Comparison of ENCODE assay signal across 10 cellular contexts in the genomic region with DNA sequence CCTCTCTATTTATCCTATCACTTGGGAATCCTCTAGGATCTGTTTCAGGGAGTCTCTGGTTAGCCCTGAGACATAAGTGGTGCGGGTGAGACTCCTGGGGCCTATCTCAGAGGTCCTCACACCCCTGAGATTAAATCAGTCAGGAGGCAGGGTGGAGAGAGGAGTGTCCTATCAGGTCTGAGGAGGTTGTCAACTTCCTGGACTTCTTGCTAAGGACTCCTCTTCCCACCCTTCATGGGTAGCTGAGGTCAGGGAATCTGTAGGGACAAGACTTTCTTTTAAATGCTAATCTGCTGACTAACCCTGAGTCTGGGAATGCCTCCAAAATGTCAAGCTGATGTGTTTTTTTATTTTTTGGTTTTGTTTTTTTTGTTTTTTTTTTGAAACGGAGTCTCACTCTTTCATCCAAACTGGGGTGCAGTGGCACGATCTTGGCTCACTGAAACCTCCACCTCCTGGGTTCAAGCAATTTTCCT. TPM values are rescaled to one million over a fixed set of nuclear protein-coding genes. Genes with fewer than 3 reads are reported as not detected.
DNase-seq lines count a peak whose midpoint lies in the region; ATAC-seq, FAIRE-seq and TF ChIP-seq lines count a peak whose summit lies in the region.
"Had no signal": no experiment of that assay in that cellular context is flagged by ENCODE, and none has a peak within 500 bp of the region (broad histone marks: within the 10 kb centered on the region; RNA-seq: fewer than 3 reads in every experiment).

No MANE protein-coding gene starts in this region.

- no peak overlapping the region for H3K9ac ChIP-seq in neural progenitor cell

- H3K9me3 ChIP-seq in neural progenitor cell (ENCODE audit: low read depth), result no peaks in the 10 kb centered on the region

- no peaks in the 10 kb centered on the region for H3K9me3 Mint-ChIP-seq in neural progenitor cell
- H3K9me3 Mint-ChIP-seq: activated B cell treated with CpG ODN at 0.5 μM for 24 hours had no signal

- H3K27ac ChIP-seq in epithelial cell of prostate, result peak overlapping the region; percentile 97
- H3K27ac ChIP-seq in neural progenitor cell, result no peak overlapping the region

- H3K4me1 Mint-ChIP-seq in neural progenitor cell, result peaks cover 39% of the 10 kb centered on the region

- H3K4me1 ChIP-seq in neural progenitor cell, result peaks cover 23% of the 10 kb centered on the region

- H3K4me3 ChIP-seq in AG10803 (ENCODE audit: low read length) (no peak overlapping the region), neural progenitor cell (no peak overlapping the region)

- H3K36me3 Mint-ChIP-seq in neural progenitor cell, result no peaks in the 10 kb centered on the region

- H3K27me3 Mint-ChIP-seq in neural progenitor cell (ENCODE audit: insufficient read depth, low read depth), result peaks cover 2% of the 10 kb centered on the region
- H3K27me3 Mint-ChIP-seq: activated B cell treated with CpG ODN at 0.5 μM for 24 hours had no signal

- peaks cover 28% of the 10 kb centered on the region for H3F3A ChIP-seq in neural progenitor cell (ENCODE audit: low read depth)

- H2AFZ ChIP-seq in neural progenitor cell (replicated peaks), result no peak overlapping the region

- peak; percentile 21 for FAIRE-seq in RCC 7860 (lab: Jason Lieb, UNC)

- no peaks in the 10 kb centered on the region for H3K36me3 ChIP-seq in neural progenitor cell

- H3K27me3 ChIP-seq in neural progenitor cell, result no peaks in the 10 kb centered on the region

- H3K4me2 ChIP-seq in neural progenitor cell, result no peak overlapping the region

- DNase-seq in AG10803 (ENCODE audit: low read depth) (peak; percentile 96), RCC 7860 (ENCODE audit: low spot score) (peak; percentile 70), epithelial cell of prostate (ENCODE audit: low read depth, low spot score) (peak; percentile 67), neural progenitor cell (ENCODE audit: low spot score) (no peak), amygdala (lab: John Stamatoyannopoulos, UW) (no peak)
- no peak for DNase-seq in stimulated activated naive CD4-positive, alpha-beta T cell (lab: John Stamatoyannopoulos, UW)
- DNase-seq: activated B cell treated with CpG ODN at 0.5 μM for 24 hours had no signal

- TF ChIP-seq CTCF in AG10803 (conservative IDR thresholded peaks at IDR 0.05; ENCODE audit: low read length) (no peak), neural progenitor cell (IDR thresholded peaks at IDR 0.05) (no peak)

- peaks cover 26% of the 10 kb centered on the region for H3K79me2 ChIP-seq in neural progenitor cell (ENCODE audit: low read depth)

- no peak for ATAC-seq in GM18520 (IDR thresholded peaks at IDR 0.05; ENCODE audit: unreplicated experiment)
- no peak for ATAC-seq in GM21576 (IDR thresholded peaks at IDR 0.05; ENCODE audit: unreplicated experiment)

- H3K4me3 Mint-ChIP-seq in neural progenitor cell, result no peak overlapping the region
- H3K4me3 Mint-ChIP-seq: activated B cell treated with CpG ODN at 0.5 μM for 24 hours had no signal

- H4K20me1 ChIP-seq in neural progenitor cell (ENCODE audit: low read depth), result peaks cover 51% of the 10 kb centered on the region

- peak overlapping the region; percentile 76 for H3K27ac Mint-ChIP-seq in neural progenitor cell

RNA-seq across cellular contexts. Expression of a gene that starts 6.6 kb away (rescaled TPM):
- 5.4 and 7.6 TPM in 2 replicates for total RNA-seq in neural progenitor cell (ENCODE audit: low replicate concordance)

RNA-seq across cellular contexts. Expression of a gene that starts 10.1 kb away (rescaled TPM):
- 0.19 and 0.53 TPM in 2 replicates for total RNA-seq in neural progenitor cell (ENCODE audit: low replicate concordance)

RNA-seq across cellular contexts. Expression of a gene that starts 19.3 kb away (rescaled TPM):
- 0.09 TPM in 1 of 2 replicates, not detected in the other for total RNA-seq in neural progenitor cell (ENCODE audit: low replicate concordance)

RNA-seq across cellular contexts. Expression of a gene that starts 24.5 kb away (rescaled TPM):
- not detected in 2 replicates for total RNA-seq in neural progenitor cell (ENCODE audit: low replicate concordance)
- total RNA-seq: activated B cell treated with CpG ODN at 0.5 μM for 24 hours, kidney epithelial cell had no signal

RNA-seq across cellular contexts. Expression of a gene that starts 30.3 kb away (rescaled TPM):
- total RNA-seq in neural progenitor cell (ENCODE audit: low replicate concordance), result not detected in 2 replicates
- total RNA-seq: activated B cell treated with CpG ODN at 0.5 μM for 24 hours had no signal

Comparison
In these comparisons a context has a peak if more than half of its experiments do, and no peak if none do; other contexts are left out.
1. DNase-seq: peak in AG10803 (single experiment), RCC 7860 (single experiment) and epithelial cell of prostate (single experiment); none in neural progenitor cell (single experiment), stimulated activated naive CD4-positive, alpha-beta T cell (0 of 6) and amygdala (0 of 56).